Comparison of ENCODE assay signal across 1 cellular context in genomic region chr2:168203762-168204693, GRCh38.
TF ChIP-seq lines count a peak whose summit lies in the region.

No MANE protein-coding gene starts in this region.

TF ChIP-seq in WTC11, 78 proteins besides CTCF, POLR2A, EP300 and RAD21 (continued from another document):
- TF ChIP-seq, protein P1, sequence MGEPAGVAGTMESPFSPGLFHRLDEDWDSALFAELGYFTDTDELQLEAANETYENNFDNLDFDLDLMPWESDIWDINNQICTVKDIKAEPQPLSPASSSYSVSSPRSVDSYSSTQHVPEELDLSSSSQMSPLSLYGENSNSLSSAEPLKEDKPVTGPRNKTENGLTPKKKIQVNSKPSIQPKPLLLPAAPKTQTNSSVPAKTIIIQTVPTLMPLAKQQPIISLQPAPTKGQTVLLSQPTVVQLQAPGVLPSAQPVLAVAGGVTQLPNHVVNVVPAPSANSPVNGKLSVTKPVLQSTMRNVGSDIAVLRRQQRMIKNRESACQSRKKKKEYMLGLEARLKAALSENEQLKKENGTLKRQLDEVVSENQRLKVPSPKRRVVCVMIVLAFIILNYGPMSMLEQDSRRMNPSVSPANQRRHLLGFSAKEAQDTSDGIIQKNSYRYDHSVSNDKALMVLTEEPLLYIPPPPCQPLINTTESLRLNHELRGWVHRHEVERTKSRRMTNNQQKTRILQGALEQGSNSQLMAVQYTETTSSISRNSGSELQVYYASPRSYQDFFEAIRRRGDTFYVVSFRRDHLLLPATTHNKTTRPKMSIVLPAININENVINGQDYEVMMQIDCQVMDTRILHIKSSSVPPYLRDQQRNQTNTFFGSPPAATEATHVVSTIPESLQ (CRISPR knock-in tag; IDR thresholded peaks at IDR 0.05): no peak
- TF ChIP-seq, protein P2, sequence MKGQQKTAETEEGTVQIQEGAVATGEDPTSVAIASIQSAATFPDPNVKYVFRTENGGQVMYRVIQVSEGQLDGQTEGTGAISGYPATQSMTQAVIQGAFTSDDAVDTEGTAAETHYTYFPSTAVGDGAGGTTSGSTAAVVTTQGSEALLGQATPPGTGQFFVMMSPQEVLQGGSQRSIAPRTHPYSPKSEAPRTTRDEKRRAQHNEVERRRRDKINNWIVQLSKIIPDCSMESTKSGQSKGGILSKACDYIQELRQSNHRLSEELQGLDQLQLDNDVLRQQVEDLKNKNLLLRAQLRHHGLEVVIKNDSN (CRISPR knock-in tag; IDR thresholded peaks at IDR 0.05): no peak
- TF ChIP-seq ZNF232 (CRISPR knock-in tag; IDR thresholded peaks at IDR 0.05) (no peak), E2F5 (CRISPR knock-in tag; IDR thresholded peaks at IDR 0.05) (no peak), FOXK1 (CRISPR knock-in tag; IDR thresholded peaks at IDR 0.05) (0 out of 2 replicates have a peak, but pooled peaks have one; percentile 54), NR2C2 (CRISPR knock-in tag; IDR thresholded peaks at IDR 0.05) (no peak), ZNF317 (CRISPR knock-in tag; IDR thresholded peaks at IDR 0.05; ENCODE audit: borderline replicate concordance, low read depth) (no peak), NFE2L1 (CRISPR knock-in tag; IDR thresholded peaks at IDR 0.05) (no peak), MYBL2 (CRISPR knock-in tag; IDR thresholded peaks at IDR 0.05) (no peak), ZNF532 (CRISPR knock-in tag; IDR thresholded peaks at IDR 0.05; ENCODE audit: borderline replicate concordance) (no peak), STAT6 (CRISPR knock-in tag; conservative IDR thresholded peaks at IDR 0.05; ENCODE audit: low read depth) (no peak)
- TF ChIP-seq, protein P3, sequence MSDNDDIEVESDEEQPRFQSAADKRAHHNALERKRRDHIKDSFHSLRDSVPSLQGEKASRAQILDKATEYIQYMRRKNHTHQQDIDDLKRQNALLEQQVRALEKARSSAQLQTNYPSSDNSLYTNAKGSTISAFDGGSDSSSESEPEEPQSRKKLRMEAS (CRISPR knock-in tag; IDR thresholded peaks at IDR 0.05): no peak
- TF ChIP-seq, protein P4, sequence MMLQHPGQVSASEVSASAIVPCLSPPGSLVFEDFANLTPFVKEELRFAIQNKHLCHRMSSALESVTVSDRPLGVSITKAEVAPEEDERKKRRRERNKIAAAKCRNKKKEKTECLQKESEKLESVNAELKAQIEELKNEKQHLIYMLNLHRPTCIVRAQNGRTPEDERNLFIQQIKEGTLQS (CRISPR knock-in tag; conservative IDR thresholded peaks at IDR 0.05): no peak
- TF ChIP-seq, protein P5, sequence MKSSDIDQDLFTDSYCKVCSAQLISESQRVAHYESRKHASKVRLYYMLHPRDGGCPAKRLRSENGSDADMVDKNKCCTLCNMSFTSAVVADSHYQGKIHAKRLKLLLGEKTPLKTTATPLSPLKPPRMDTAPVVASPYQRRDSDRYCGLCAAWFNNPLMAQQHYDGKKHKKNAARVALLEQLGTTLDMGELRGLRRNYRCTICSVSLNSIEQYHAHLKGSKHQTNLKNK (CRISPR knock-in tag; IDR thresholded peaks at IDR 0.05): no peak
- TF ChIP-seq, protein P6, sequence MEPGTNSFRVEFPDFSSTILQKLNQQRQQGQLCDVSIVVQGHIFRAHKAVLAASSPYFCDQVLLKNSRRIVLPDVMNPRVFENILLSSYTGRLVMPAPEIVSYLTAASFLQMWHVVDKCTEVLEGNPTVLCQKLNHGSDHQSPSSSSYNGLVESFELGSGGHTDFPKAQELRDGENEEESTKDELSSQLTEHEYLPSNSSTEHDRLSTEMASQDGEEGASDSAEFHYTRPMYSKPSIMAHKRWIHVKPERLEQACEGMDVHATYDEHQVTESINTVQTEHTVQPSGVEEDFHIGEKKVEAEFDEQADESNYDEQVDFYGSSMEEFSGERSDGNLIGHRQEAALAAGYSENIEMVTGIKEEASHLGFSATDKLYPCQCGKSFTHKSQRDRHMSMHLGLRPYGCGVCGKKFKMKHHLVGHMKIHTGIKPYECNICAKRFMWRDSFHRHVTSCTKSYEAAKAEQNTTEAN (CRISPR knock-in tag; IDR thresholded peaks at IDR 0.05): no peak
